In genomic region chr17:49000943-49001342, GRCh38 we compare ENCODE assay signal across 15 cellular contexts. TPM values are rescaled to one million over a fixed set of nuclear protein-coding genes. Genes with fewer than 3 reads are reported as not detected.
DNase-seq lines count a peak whose midpoint lies in the region; ATAC-seq, FAIRE-seq and TF ChIP-seq lines count a peak whose summit lies in the region.
"Had no signal": no experiment of that assay in that cellular context is flagged by ENCODE, and none has a peak within 500 bp of the region (broad histone marks: within the 10 kb centered on the region; RNA-seq: fewer than 3 reads in every experiment).

No MANE protein-coding gene starts in this region.

- DNase-seq in H7, result no peak
- DNase-seq in PC-9, result no peak
- DNase-seq in endothelial cell of umbilical vein (ENCODE audit: low read depth, low spot score), result peak; percentile 56
- no peak for DNase-seq in skeletal muscle cell (ENCODE audit: low read depth)
- no peak for DNase-seq in effector memory CD4-positive, alpha-beta T cell
- no peak for DNase-seq in activated CD4-positive, CD25-positive, alpha-beta regulatory T cell treated with anti-CD3 and anti-CD28 coated beads, Interleukin-2, amount 50 U/mL, for 72 hours
- DNase-seq: activated naive CD4-positive, alpha-beta T cell; heart right ventricle; Kasumi-1; NCI-H2227 treated with DMSO at 0.1 percent for 48 hours; uterus had no signal

- peak; percentile 64 for FAIRE-seq in endothelial cell of umbilical vein (lab: Jason Lieb, UNC)

- peak overlapping the region; percentile 58 for H3K9ac ChIP-seq in endothelial cell of umbilical vein (replicated peaks; ENCODE audit: extremely low read depth, insufficient read depth, low read length)

- intact Hi-C loops in PC-9 (cut with micrococcal nuclease; ENCODE audit: unreplicated experiment) (no loop called here), endothelial cell of umbilical vein (cut with micrococcal nuclease) (no loop called here)

- dilution Hi-C loops in endothelial cell of umbilical vein (cut with MboI; ENCODE audit: extremely low pct_ligation_motif_present, low sequenced_read_pairs), result no loop called here

- peaks cover 85% of the 10 kb centered on the region for H3K79me2 ChIP-seq in PC-9 (ENCODE audit: low read depth)
- H3K79me2 ChIP-seq in endothelial cell of umbilical vein (ENCODE audit: control insufficient read depth, insufficient read depth, low read length), result peaks cover 86% of the 10 kb centered on the region

- H3K4me1 ChIP-seq in PC-9 (replicated peaks; ENCODE audit: insufficient read depth) (peaks cover 27% of the 10 kb centered on the region), endothelial cell of umbilical vein (ENCODE audit: control insufficient read depth, extremely low read depth, insufficient read depth, low read length) (peaks cover 42% of the 10 kb centered on the region)
- peaks cover 28% of the 10 kb centered on the region for H3K4me1 ChIP-seq in effector memory CD4-positive, alpha-beta T cell (ENCODE audit: control insufficient read depth, insufficient read depth, low read length, poor library complexity, severe bottlenecking)

- CTCF ChIA-PET in PC-9 (lab: Charles Lee) (no interaction called here), endothelial cell of umbilical vein (lab: Charles Lee) (interaction anchor here (0.6 to 9.9 kb wide), 5 partner anchors 11 to 47 kb away, joined by 3 to 133 read pairs (median 15); no protein-coding TSS in a partner anchor)

- H3K4me3 ChIP-seq in H7 (ENCODE audit: insufficient read depth, low read depth, low read length), result peak overlapping the region; percentile 99; the same call in 1 of the 2 replicates
- peak overlapping the region; percentile 96; the same call in 1 of the 2 replicates for H3K4me3 ChIP-seq in PC-9
- peak overlapping the region; percentile 80 to 85 (median 82) for H3K4me3 ChIP-seq in endothelial cell of umbilical vein (replicated peaks in 1 of 3; ENCODE audit: insufficient read depth in 1 of 3, low read depth in 1 of 3, low read length in 3 of 3)
- H3K4me3 ChIP-seq in skeletal muscle cell (ENCODE audit: low read depth, low read length), result peak overlapping the region; percentile 90
- no peak overlapping the region for H3K4me3 ChIP-seq in effector memory CD4-positive, alpha-beta T cell (ENCODE audit: insufficient read depth, low read depth, low read length, poor library complexity, severe bottlenecking)
- H3K4me3 ChIP-seq: heart right ventricle, uterus had no signal

- H3K9me2 ChIP-seq in PC-9 (ENCODE audit: insufficient read depth), result no peaks in the 10 kb centered on the region

- POLR2A ChIA-PET in PC-9 (lab: Charles Lee; ENCODE audit: unreplicated experiment) (interaction anchor here (0.7 kb wide), 1 partner anchor 16 kb away, joined by 3 read pairs; no protein-coding TSS in a partner anchor), endothelial cell of umbilical vein (lab: Charles Lee) (no interaction called here)

- peak overlapping the region; percentile 10; the same call in 1 of the 2 replicates for H3K27ac ChIP-seq in PC-9
- H3K27ac ChIP-seq in endothelial cell of umbilical vein (ENCODE audit: insufficient read depth, low read depth, low read length), result peak overlapping the region; percentile 50
- H3K27ac ChIP-seq in effector memory CD4-positive, alpha-beta T cell (ENCODE audit: insufficient read depth, low read length, poor library complexity, severe bottlenecking), result no peak overlapping the region
- H3K27ac ChIP-seq: heart right ventricle, uterus had no signal

- TF ChIP-seq POLR2A in endothelial cell of umbilical vein (IDR thresholded peaks at IDR 0.05; ENCODE audit: low read depth, low read length), result no peak

- H2AFZ ChIP-seq in PC-9 (no peak overlapping the region), endothelial cell of umbilical vein (ENCODE audit: low read depth, low read length) (no peak overlapping the region)

- H3K9me3 ChIP-seq in PC-9 (ENCODE audit: insufficient read depth, low read depth) (no peaks in the 10 kb centered on the region), endothelial cell of umbilical vein (replicated peaks; ENCODE audit: control insufficient read depth, insufficient read depth, low read length) (no peaks in the 10 kb centered on the region)
- H3K9me3 ChIP-seq in effector memory CD4-positive, alpha-beta T cell (ENCODE audit: control insufficient read depth, low read length), result no peaks in the 10 kb centered on the region
- H3K9me3 ChIP-seq: heart right ventricle, uterus had no signal

- TF ChIP-seq CTCF in PC-9 (conservative IDR thresholded peaks at IDR 0.05) (no peak), endothelial cell of umbilical vein (IDR thresholded peaks at IDR 0.05; ENCODE audit: extremely low read depth in 1 of 2, insufficient read depth in 1 of 2, low read depth in 1 of 2, low read length in 2 of 2) (no peak)

- H4K20me1 ChIP-seq in PC-9 (ENCODE audit: insufficient read depth) (no peaks in the 10 kb centered on the region; the same call in 1 of the 2 replicates), endothelial cell of umbilical vein (replicated peaks; ENCODE audit: control insufficient read depth, extremely low read depth, insufficient read depth, low read length) (no peaks in the 10 kb centered on the region)

- BruUV-seq in PC-9 (replicated peaks; lab: Mats Ljungman, UMichigan), result no TSS peak
- BruUV-seq in endothelial cell of umbilical vein (replicated peaks; lab: Mats Ljungman, UMichigan), result no TSS peak

- H3F3A ChIP-seq in PC-9 (ENCODE audit: insufficient read depth, low read depth), result peaks cover 3% of the 10 kb centered on the region; the same call in 1 of the 2 replicates

- H3K4me2 ChIP-seq in PC-9 (peak overlapping the region; percentile 98), endothelial cell of umbilical vein (ENCODE audit: insufficient read depth, low read length) (peak overlapping the region; percentile 99)

- ATAC-seq in HG02870 (IDR thresholded peaks at IDR 0.05; ENCODE audit: unreplicated experiment), result no peak
- ATAC-seq: heart right ventricle had no signal

- H3K27me3 ChIP-seq in H7 (ENCODE audit: control insufficient read depth, insufficient read depth, low read length) (no peaks in the 10 kb centered on the region), PC-9 (ENCODE audit: insufficient read depth, low read depth) (no peaks in the 10 kb centered on the region), endothelial cell of umbilical vein (ENCODE audit: control insufficient read depth in 2 of 2, insufficient read depth in 2 of 2, low read length in 2 of 2) (no peaks in the 10 kb centered on the region)
- peaks cover 83% of the 10 kb centered on the region for H3K27me3 ChIP-seq in effector memory CD4-positive, alpha-beta T cell (replicated peaks; ENCODE audit: control insufficient read depth, insufficient read depth, low read length, poor library complexity, severe bottlenecking)

- H3K36me3 ChIP-seq in H7 (replicated peaks; ENCODE audit: control insufficient read depth, insufficient read depth, low read length) (peaks cover 13% of the 10 kb centered on the region), PC-9 (ENCODE audit: low read depth) (peaks cover 16% of the 10 kb centered on the region), endothelial cell of umbilical vein (ENCODE audit: control insufficient read depth in 2 of 2, extremely low read depth in 1 of 2, insufficient read depth in 2 of 2, low read length in 2 of 2) (peaks cover 0 to 8% of the 10 kb centered on the region in 2 experiments)
- no peaks in the 10 kb centered on the region for H3K36me3 ChIP-seq in effector memory CD4-positive, alpha-beta T cell (ENCODE audit: control insufficient read depth, insufficient read depth, low read length)
- H3K36me3 ChIP-seq: heart right ventricle, uterus had no signal

- H3K9me1 ChIP-seq in endothelial cell of umbilical vein (replicated peaks; ENCODE audit: control insufficient read depth, extremely low read depth, insufficient read depth, low read length), result no peaks in the 10 kb centered on the region

TF ChIP-seq in endothelial cell of umbilical vein, 7 proteins besides CTCF, POLR2A, EP300 and RAD21:
- TF ChIP-seq MYC (IDR thresholded peaks at IDR 0.05; ENCODE audit: low read depth, low read length) (no peak), FOS (IDR thresholded peaks at IDR 0.05; ENCODE audit: borderline replicate concordance, insufficient read depth, low read length) (peak; percentile 11)

RNA-seq across cellular contexts. Expression of gene IGF2BP1, which starts 3.8 kb away (rescaled TPM):
- total RNA-seq in H7 (2014; rRNA removed; shearing (Covaris generic)), result 105 and 124 TPM in 2 replicates
- total RNA-seq in PC-9 (2021) (56.5 and 57.4 TPM in 2 replicates), endothelial cell of umbilical vein (91.7 and 99.5 TPM in 2 replicates)
- polyA plus RNA-seq in endothelial cell of umbilical vein, result 8.6 and 9.5 TPM in 2 replicates
- 14.9 and 17.4 TPM in 2 replicates for polyA plus RNA-seq in endothelial cell of umbilical vein (2011; cell fraction: cytosol; rRNA removed)
- 44.6 and 46.9 TPM in 2 replicates for polyA plus RNA-seq in endothelial cell of umbilical vein (2011; cell fraction: nucleus; rRNA removed)
- polyA plus RNA-seq in endothelial cell of umbilical vein (2012), result 22.5 and 26.3 TPM in 2 replicates
- polyA minus RNA-seq in endothelial cell of umbilical vein, result 18.7 and 24.3 TPM in 2 replicates
- 13.1 TPM for polyA minus RNA-seq in endothelial cell of umbilical vein (2011; cell fraction: cytosol; rRNA and poly(A)+ RNA removed)
- polyA minus RNA-seq in endothelial cell of umbilical vein (2011; cell fraction: nucleus; rRNA and poly(A)+ RNA removed), result 25.2 and 30.8 TPM in 2 replicates
- total RNA-seq: heart right ventricle had no signal

RNA-seq across cellular contexts. Expression of gene GIP, which starts 32.5 kb away (rescaled TPM):
- 0.52 and 2.1 TPM in 2 replicates for total RNA-seq in H7 (2014; rRNA removed; shearing (Covaris generic))
- total RNA-seq in PC-9 (2021) (not detected in 2 replicates), endothelial cell of umbilical vein (not detected in 2 replicates)
- not detected in 2 replicates for polyA plus RNA-seq in endothelial cell of umbilical vein
- polyA plus RNA-seq in endothelial cell of umbilical vein (2011; cell fraction: cytosol; rRNA removed), result not detected in 2 replicates
- not detected in 2 replicates for polyA plus RNA-seq in endothelial cell of umbilical vein (2011; cell fraction: nucleus; rRNA removed)
- polyA plus RNA-seq in endothelial cell of umbilical vein (2012), result not detected in 2 replicates
- polyA minus RNA-seq in endothelial cell of umbilical vein, result not detected in 2 replicates
- not detected for polyA minus RNA-seq in endothelial cell of umbilical vein (2011; cell fraction: cytosol; rRNA and poly(A)+ RNA removed)
- not detected in 2 replicates for polyA minus RNA-seq in endothelial cell of umbilical vein (2011; cell fraction: nucleus; rRNA and poly(A)+ RNA removed)
- total RNA-seq: Daoy, dermis microvascular lymphatic vessel endothelial cell, heart right ventricle, skeletal muscle tissue, uterus had no signal
- polyA plus RNA-seq: heart right ventricle had no signal

RNA-seq across cellular contexts. Expression of gene SNF8, which starts 56.3 kb away (rescaled TPM):
- total RNA-seq in H7 (2014; rRNA removed; shearing (Covaris generic)), result 62.3 and 98.0 TPM in 2 replicates
- total RNA-seq in PC-9 (2021) (103 and 118 TPM in 2 replicates), endothelial cell of umbilical vein (166 and 173 TPM in 2 replicates)
- polyA plus RNA-seq in endothelial cell of umbilical vein, result 176 and 194 TPM in 2 replicates
- 179 and 209 TPM in 2 replicates for polyA plus RNA-seq in endothelial cell of umbilical vein (2011; cell fraction: cytosol; rRNA removed)
- 94.3 and 101 TPM in 2 replicates for polyA plus RNA-seq in endothelial cell of umbilical vein (2011; cell fraction: nucleus; rRNA removed)
- 145 and 159 TPM in 2 replicates for polyA plus RNA-seq in endothelial cell of umbilical vein (2012)
- polyA minus RNA-seq in endothelial cell of umbilical vein, result 95.6 and 113 TPM in 2 replicates
- polyA minus RNA-seq in endothelial cell of umbilical vein (2011; cell fraction: cytosol; rRNA and poly(A)+ RNA removed), result 67.4 TPM
- polyA minus RNA-seq in endothelial cell of umbilical vein (2011; cell fraction: nucleus; rRNA and poly(A)+ RNA removed), result 22.8 and 28.7 TPM in 2 replicates
